20 cellular contexts compared by ENCODE assay signal in the genomic region with DNA sequence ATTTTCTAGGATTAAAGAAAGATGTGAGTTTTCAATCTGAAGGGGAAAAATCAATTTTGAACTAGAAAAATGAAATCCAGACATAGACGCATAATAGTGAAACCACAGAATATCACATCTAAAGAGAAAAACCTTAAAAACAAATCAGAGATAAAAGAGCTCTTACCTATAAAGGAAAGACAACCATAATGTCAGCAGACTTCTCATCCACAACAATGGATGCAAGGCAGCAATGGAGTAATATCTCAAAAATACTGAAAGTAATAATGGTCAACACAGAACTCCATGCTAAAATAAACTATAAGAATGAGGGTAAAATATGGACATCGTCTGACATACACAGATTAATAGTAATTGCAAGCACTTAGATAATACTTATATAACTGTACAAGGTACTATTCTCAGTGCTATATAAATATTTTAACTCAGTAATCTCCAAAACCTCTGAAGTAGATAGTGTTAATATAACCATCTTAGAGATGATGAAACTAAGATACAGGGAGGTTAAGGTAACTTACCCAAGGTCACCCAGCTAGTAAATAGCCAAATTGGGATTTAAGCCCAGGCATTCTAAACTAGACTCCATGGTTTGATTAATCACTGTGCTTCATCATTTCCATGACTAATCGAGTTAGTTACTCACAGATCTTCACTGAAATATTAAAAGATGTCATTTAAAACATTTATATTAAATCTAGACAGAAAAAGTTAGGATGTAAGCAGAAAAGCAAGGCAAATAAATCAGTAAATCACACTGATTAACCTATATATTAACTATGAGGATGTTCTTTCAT.
DNase-seq lines count a peak whose midpoint lies in the region; FAIRE-seq and TF ChIP-seq lines count a peak whose summit lies in the region.
"Had no signal": no experiment of that assay in that cellular context is flagged by ENCODE, and none has a peak within 500 bp of the region (broad histone marks: within the 10 kb centered on the region; RNA-seq: fewer than 3 reads in every experiment).

No MANE protein-coding gene starts in this region.

- H3K36me3 ChIP-seq in bronchial epithelial cell (ENCODE audit: control insufficient read depth, insufficient read depth, low read length): no peaks in the 10 kb centered on the region
- H3K36me3 ChIP-seq: Peyer's patch had no signal

- peak; percentile 61 for FAIRE-seq in GM18507 (lab: Jason Lieb, UNC)
- FAIRE-seq in bronchial epithelial cell (lab: Jason Lieb, UNC): no peak
- peak; percentile 51 for FAIRE-seq in islet of Langerhans (lab: Jason Lieb, UNC)
- FAIRE-seq: GM19239 had no signal

- DNase-seq in GM18507 (ENCODE audit: extremely low spot score, insufficient read length, low read depth): no peak
- peak; percentile 41 for DNase-seq in M059J (ENCODE audit: low read depth)
- DNase-seq in bronchial epithelial cell (ENCODE audit: low read depth): peak; percentile 67
- no peak for DNase-seq in GF-D8 (lab: John Stamatoyannopoulos, UW)
- no peak for DNase-seq in T1000 (lab: John Stamatoyannopoulos, UW)
- no peak for DNase-seq in stimulated activated CD4-positive, alpha-beta T cell treated with anti-CD3 and anti-CD28 coated beads, Interleukin-2, amount 100 ng/mL, for 48 hours
- no peak for DNase-seq in NCI-H748 (lab: John Stamatoyannopoulos, UW; ENCODE audit: unreplicated experiment)
- DNase-seq: DND-41, H9, KBM-7, NCI-H1048, NCI-H146, NCI-H2107, NCI-H2227 treated with DMSO at 0.1 percent for 48 hours, NCI-H524, Peyer's patch, Right ventricle myocardium superior had no signal

- no peaks in the 10 kb centered on the region for H3K27me3 ChIP-seq in bronchial epithelial cell (ENCODE audit: control insufficient read depth, insufficient read depth, low read length)
- H3K27me3 ChIP-seq: Peyer's patch had no signal

- no peak overlapping the region for H3K4me3 ChIP-seq in bronchial epithelial cell (ENCODE audit: low read depth, low read length)
- H3K4me3 ChIP-seq: Peyer's patch, SK-N-MC had no signal

- TF ChIP-seq CTCF in bronchial epithelial cell (IDR thresholded peaks at IDR 0.05; ENCODE audit: insufficient read depth, low read length, severe bottlenecking): no peak

Comparison
In these comparisons a context has a peak if more than half of its experiments do, and no peak if none do; other contexts are left out.
1. DNase-seq: peak in M059J (single experiment) and bronchial epithelial cell (single experiment); none in GM18507 (single experiment), GF-D8 (single experiment), T1000 (single experiment), stimulated activated CD4-positive, alpha-beta T cell treated with anti-CD3 and anti-CD28 coated beads, Interleukin-2, amount 100 ng/mL, for 48 hours (0 of 2) and NCI-H748 (single experiment).